Comparison of ENCODE assay signal across 19 cellular contexts in genomic region chr5:107257885-107258520, GRCh38.
DNase-seq lines count a peak whose midpoint lies in the region; ATAC-seq, FAIRE-seq and TF ChIP-seq lines count a peak whose summit lies in the region.
"Had no signal": no experiment of that assay in that cellular context is flagged by ENCODE, and none has a peak within 500 bp of the region (broad histone marks: within the 10 kb centered on the region; RNA-seq: fewer than 3 reads in every experiment).

No MANE protein-coding gene starts in this region.

- no peak overlapping the region for H2AFZ ChIP-seq in GM12878 (ENCODE audit: control insufficient read depth, low read depth, low read length)

- H3K79me2 ChIP-seq in GM12878 (ENCODE audit: control insufficient read depth, insufficient read depth, low read length), result no peaks in the 10 kb centered on the region

- no peak overlapping the region for H3K9ac ChIP-seq in GM12878 (ENCODE audit: control insufficient read depth, insufficient read depth, low read length)

- H3K4me1 ChIP-seq in GM12878 (ENCODE audit: control insufficient read depth, insufficient read depth, low read length) (peaks cover 1% of the 10 kb centered on the region; the same call in 1 of the 2 replicates), adrenal gland (replicated peaks in 1 of 2) (no peaks in the 10 kb centered on the region)

- H3K36me3 ChIP-seq in GM12878 (ENCODE audit: control insufficient read depth in 2 of 2, insufficient read depth in 2 of 2, low read length in 1 of 2) (no peaks in the 10 kb centered on the region), adrenal gland (replicated peaks in 1 of 2) (no peaks in the 10 kb centered on the region)
- H3K36me3 ChIP-seq: BE2C, cardiac muscle cell had no signal

- no peaks in the 10 kb centered on the region for H4K20me1 ChIP-seq in GM12878 (ENCODE audit: control insufficient read depth, insufficient read depth)

- no peak for FAIRE-seq in GM12878 (lab: Jason Lieb, UNC)
- FAIRE-seq: endometrium had no signal

- ATAC-seq in GM18511 (IDR thresholded peaks at IDR 0.05; ENCODE audit: unreplicated experiment) (peak; percentile 93), GM21381 (IDR thresholded peaks at IDR 0.05; ENCODE audit: unreplicated experiment) (peak; percentile 79), HG03378 (IDR thresholded peaks at IDR 0.05; ENCODE audit: unreplicated experiment) (peak; percentile 85), GM12878 (peak; percentile 60), HG03039 (IDR thresholded peaks at IDR 0.05; ENCODE audit: unreplicated experiment) (no peak)
- ATAC-seq: SK-N-SH treated with all-trans-retinoic acid at 6 μM for 48 hours had no signal

- no peak overlapping the region for H3K27ac ChIP-seq in GM12878 (ENCODE audit: control insufficient read depth, insufficient read depth)
- H3K27ac ChIP-seq in adrenal gland, result no peak overlapping the region
- H3K27ac ChIP-seq: cardiac muscle cell had no signal

- CTCF ChIA-PET in GM12878 (lab: Yijun Ruan, JAX), result interaction anchor here (1.4 to 3.5 kb wide), 2 partner anchors 10 to 12 kb away, joined by 6 to 30 read pairs; no protein-coding TSS in a partner anchor

- intact Hi-C loops in GM12878 (cut with micrococcal nuclease; ENCODE audit: unreplicated experiment) (no loop called here), adrenal gland (cut with DNase I) (no loop called here)

- no peak for TF ChIP-seq EP300 in GM12878 (IDR thresholded peaks at IDR 0.05; ENCODE audit: borderline replicate concordance in 1 of 2, control insufficient read depth in 1 of 2, low read depth in 2 of 2, low read length in 2 of 2)

- WGBS in GM12878 (ENCODE audit: insufficient coverage, insufficient replicate concordance, low lambda C conversion rate, missing lambda C conversion rate), result 15% methylated on average over 2 of the region's 2 CpGs
- 89 to 95% (median 91%) methylated on average over 2 of the region's 2 CpGs for WGBS in adrenal gland, 4 donors

- TF ChIP-seq CTCF in GM12878 (IDR thresholded peaks at IDR 0.05 in 2 of 3, conservative IDR thresholded peaks at IDR 0.05 in 1 of 3; ENCODE audit: control insufficient read depth in 2 of 3, extremely low read depth in 1 of 3, insufficient read depth in 1 of 3, low read depth in 3 of 3, low read length in 3 of 3), result no peak
- no peak for TF ChIP-seq CTCF in adrenal gland (IDR thresholded peaks at IDR 0.05)

- RAD21 ChIA-PET in GM12878 (lab: Charles Lee; ENCODE audit: unreplicated experiment), result interaction anchor here (1.1 to 1.5 kb wide), 3 partner anchors 9 to 31 kb away, joined by 3 to 5 read pairs (median 3); no protein-coding TSS in a partner anchor

- no peak for TF ChIP-seq POLR2A in GM12878 (IDR thresholded peaks at IDR 0.05; ENCODE audit: low read depth, low read length)
- TF ChIP-seq POLR2A in adrenal gland (IDR thresholded peaks at IDR 0.05), result no peak

- POLR2A ChIA-PET in GM12878 (lab: Charles Lee), result no interaction called here

- no peaks in the 10 kb centered on the region for H3K27me3 ChIP-seq in GM12878 (replicated peaks in 1 of 2; ENCODE audit: control insufficient read depth in 2 of 2, insufficient read depth in 2 of 2, low read length in 1 of 2)
- no peaks in the 10 kb centered on the region for H3K27me3 ChIP-seq in adrenal gland
- H3K27me3 ChIP-seq: BE2C, cardiac muscle cell had no signal

- H3K4me3 ChIP-seq in GM12878 (no peak overlapping the region), adrenal gland (no peak overlapping the region)
- H3K4me3 ChIP-seq: cardiac muscle cell, lung had no signal

- in situ Hi-C loops in GM12878 (cut with MboI), result no loop called here

- SMC1A ChIA-PET in GM12878 (lab: Charles Lee; ENCODE audit: uncharacterized antibody, unreplicated experiment), result interaction anchor here (0.6 to 2.6 kb wide), 7 partner anchors 10 to 153 kb away, joined by 3 to 13 read pairs (median 3); no protein-coding TSS in a partner anchor

- no TSS peak for BruUV-seq in GM12878 (replicated peaks; lab: Mats Ljungman, UMichigan)

- H3K9me3 ChIP-seq in GM12878 (replicated peaks; ENCODE audit: control insufficient read depth, insufficient read depth, low read length) (peaks cover 12% of the 10 kb centered on the region), adrenal gland (replicated peaks in 1 of 3) (no peaks in the 10 kb centered on the region)

- peak; percentile 20 for DNase-seq in GM12878 (ENCODE audit: low read depth, low spot score)
- no peak for DNase-seq in NCI-H187 treated with DMSO at 0.1 percent for 48 hours (lab: John Stamatoyannopoulos, UW)
- DNase-seq in adrenal gland, result no peak
- DNase-seq in DMS114 treated with DMSO at 0.1 percent for 48 hours (lab: John Stamatoyannopoulos, UW; ENCODE audit: unreplicated experiment), result no peak
- DNase-seq: activated CD4-positive, alpha-beta T cell treated with anti-CD3 and anti-CD28 coated beads for 1 hour; BE2C; hippocampal formation; IMR-90; NCI-H187; NK-92 treated with Interleukin-12 subunit alpha and Interleukin-12 subunit beta, amount 100 ng/mL, for 24 hours; occipital lobe had no signal

- TF ChIP-seq RAD21 in GM12878 (IDR thresholded peaks at IDR 0.05; ENCODE audit: insufficient read depth, low read depth, low read length), result no peak

- no peak overlapping the region for H3K4me2 ChIP-seq in GM12878 (ENCODE audit: control insufficient read depth, insufficient read depth)

TF ChIP-seq in GM12878, 131 proteins besides CTCF, POLR2A, EP300 and RAD21 (continues in another document):
- TF ChIP-seq STAT3 (IDR thresholded peaks at IDR 0.05; ENCODE audit: low read depth, low read length) (no peak), ZNF592 (IDR thresholded peaks at IDR 0.05) (no peak), E4F1 (IDR thresholded peaks at IDR 0.05; ENCODE audit: borderline replicate concordance, partially characterized antibody) (no peak)
- TF ChIP-seq, protein P1, sequence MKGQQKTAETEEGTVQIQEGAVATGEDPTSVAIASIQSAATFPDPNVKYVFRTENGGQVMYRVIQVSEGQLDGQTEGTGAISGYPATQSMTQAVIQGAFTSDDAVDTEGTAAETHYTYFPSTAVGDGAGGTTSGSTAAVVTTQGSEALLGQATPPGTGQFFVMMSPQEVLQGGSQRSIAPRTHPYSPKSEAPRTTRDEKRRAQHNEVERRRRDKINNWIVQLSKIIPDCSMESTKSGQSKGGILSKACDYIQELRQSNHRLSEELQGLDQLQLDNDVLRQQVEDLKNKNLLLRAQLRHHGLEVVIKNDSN (IDR thresholded peaks at IDR 0.05; ENCODE audit: borderline replicate concordance, extremely low read length, insufficient read depth, low read depth, low read length), result no peak
